ENCODE assay signal across 14 cellular contexts in the genomic region with DNA sequence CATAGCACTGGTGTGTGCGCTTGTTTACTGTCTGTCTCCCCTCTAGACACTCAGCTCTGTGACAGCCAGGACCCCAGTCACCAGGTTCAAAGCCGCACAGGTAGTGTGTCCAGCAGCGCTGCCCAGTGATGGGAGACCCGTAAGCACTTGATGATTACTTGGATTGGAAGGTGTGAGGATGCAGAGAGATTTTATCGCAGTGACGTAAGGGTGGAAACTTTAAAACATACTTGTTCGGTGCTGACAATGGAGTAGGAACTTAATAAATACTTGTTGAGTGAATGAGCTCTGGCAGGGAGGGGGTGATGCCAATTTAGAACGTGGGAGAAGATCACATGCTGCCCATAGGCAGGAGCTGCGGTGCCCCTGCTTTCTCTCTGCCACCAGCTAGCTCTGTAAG.
DNase-seq lines count a peak whose midpoint lies in the region; TF ChIP-seq lines count a peak whose summit lies in the region.
"Had no signal": no experiment of that assay in that cellular context is flagged by ENCODE, and none has a peak within 500 bp of the region (broad histone marks: within the 10 kb centered on the region; RNA-seq: fewer than 3 reads in every experiment).

No MANE protein-coding gene starts in this region.

- 94% methylated on average over 9 of the region's 9 CpGs for WGBS in hepatocyte (ENCODE audit: low lambda C conversion rate, missing lambda C conversion rate)

- H3K4me1 ChIP-seq in Caco-2 (peaks cover 55% of the 10 kb centered on the region), hepatocyte (ENCODE audit: insufficient read depth) (peaks cover 11% of the 10 kb centered on the region)

- H3K27me3 Mint-ChIP-seq in Caco-2 (ENCODE audit: insufficient read depth, unreplicated experiment): no peaks in the 10 kb centered on the region

- no peak overlapping the region for H3K4me3 ChIP-seq in Caco-2 (ENCODE audit: low read depth, low read length)
- no peak overlapping the region for H3K4me3 ChIP-seq in hepatocyte
- H3K4me3 ChIP-seq: GM23248 had no signal

- no peaks in the 10 kb centered on the region for H3K9me3 Mint-ChIP-seq in Caco-2 (ENCODE audit: unreplicated experiment)
- H3K9me3 Mint-ChIP-seq: CD4-positive, alpha-beta memory T cell had no signal

- no peaks in the 10 kb centered on the region for H3K27me3 ChIP-seq in Caco-2 (replicated peaks; ENCODE audit: control insufficient read depth, insufficient read depth, low read length)
- no peaks in the 10 kb centered on the region for H3K27me3 ChIP-seq in hepatocyte

- H3K36me3 Mint-ChIP-seq in Caco-2 (ENCODE audit: insufficient read depth, unreplicated experiment): peaks cover 8% of the 10 kb centered on the region
- H3K36me3 Mint-ChIP-seq: CD4-positive, alpha-beta memory T cell had no signal

- peak overlapping the region; percentile 91 for H3K27ac Mint-ChIP-seq in Caco-2 (ENCODE audit: unreplicated experiment)
- H3K27ac Mint-ChIP-seq: B cell; CD4-positive, alpha-beta memory T cell had no signal

- no peaks in the 10 kb centered on the region for H4K20me1 ChIP-seq in hepatocyte (ENCODE audit: insufficient read depth, poor library complexity, severe bottlenecking)

- no peak overlapping the region for H2AFZ ChIP-seq in hepatocyte
- H2AFZ ChIP-seq: GM23248 had no signal

- H3K9me3 ChIP-seq in Caco-2 (no peaks in the 10 kb centered on the region), hepatocyte (ENCODE audit: low read depth) (no peaks in the 10 kb centered on the region)

- DNase-seq in Caco-2 (no peak), RWPE1 (ENCODE audit: low spot score) (no peak), hepatocyte (ENCODE audit: low spot score) (no peak), posterior vena cava (ENCODE audit: low spot score) (peak; percentile 42), cerebellar cortex (ENCODE audit: low spot score) (no peak), inferior parietal cortex (ENCODE audit: extremely low spot score) (no peak), COLO668 (lab: John Stamatoyannopoulos, UW; ENCODE audit: unreplicated experiment) (no peak)
- DNase-seq in stimulated activated CD4-positive, alpha-beta T cell treated with anti-CD3 and anti-CD28 coated beads, Interleukin-15, amount 100 ng/mL, for 24 hours: no peak
- DNase-seq: CD4-positive, alpha-beta memory T cell; DMS 273 treated with DMSO at 0.1 percent for 48 hours; GM23248 had no signal

- CTCF ChIA-PET in Caco-2 (lab: Charles Lee) (no interaction called here), RWPE1 (lab: Yijun Ruan, JAX) (no interaction called here)

- intact Hi-C loops in Caco-2 (cut with micrococcal nuclease; ENCODE audit: unreplicated experiment) (loop anchor here (5.0 to 10.0 kb wide), 2 partner anchors 36 to 172 kb away; no protein-coding TSS in a partner anchor), posterior vena cava (cut with DNase I) (no loop called here)

- H3K36me3 ChIP-seq in Caco-2 (ENCODE audit: control insufficient read depth, insufficient read depth, low read length) (no peaks in the 10 kb centered on the region), hepatocyte (replicated peaks; ENCODE audit: insufficient read depth, low read depth) (no peaks in the 10 kb centered on the region)

- H3K4me1 Mint-ChIP-seq in Caco-2 (ENCODE audit: low read depth, unreplicated experiment): peaks cover 65% of the 10 kb centered on the region

- no TSS peak for BruUV-seq in Caco-2 (replicated peaks; lab: Mats Ljungman, UMichigan)

- H3K4me3 Mint-ChIP-seq in Caco-2 (ENCODE audit: unreplicated experiment): peak overlapping the region; percentile 39
- H3K4me3 Mint-ChIP-seq: B cell; CD4-positive, alpha-beta memory T cell had no signal

- no peaks in the 10 kb centered on the region for H3K9me2 ChIP-seq in hepatocyte (replicated peaks; ENCODE audit: insufficient read depth)

- TF ChIP-seq CTCF in Caco-2 (IDR thresholded peaks at IDR 0.05; ENCODE audit: insufficient read depth in 1 of 2, low read depth in 1 of 2, low read length in 1 of 2, severe bottlenecking in 1 of 2, unreplicated experiment in 1 of 2) (no peak), RWPE1 (conservative IDR thresholded peaks at IDR 0.05; ENCODE audit: low read depth) (no peak), hepatocyte (IDR thresholded peaks at IDR 0.05; ENCODE audit: poor library complexity) (no peak)

- H3K27ac ChIP-seq in RWPE1 (peak overlapping the region; percentile 83), hepatocyte (peak overlapping the region; percentile 80)
- H3K27ac ChIP-seq: C4-2B, GM23248, HL-60 had no signal

- POLR2A ChIA-PET in Caco-2 (lab: Charles Lee): interaction anchor here (0.6 to 1.1 kb wide), 2 partner anchors 45 to 100 kb away, joined by 3 to 7 read pairs; no protein-coding TSS in a partner anchor
- POLR2A ChIA-PET in RWPE1 (lab: Yijun Ruan, JAX; ENCODE audit: low non-redundant PET): no interaction called here

- H3K79me2 ChIP-seq in hepatocyte: no peaks in the 10 kb centered on the region

- H3K4me2 ChIP-seq in hepatocyte: no peak overlapping the region
